In genomic region chr9:108439967-108440366, GRCh38 we compare ENCODE assay signal across 14 cellular contexts.
A peak's percentile ranks its signal among the peaks of the same experiment; 100 is the strongest.
DNase-seq lines count a peak whose midpoint lies in the region; ATAC-seq, FAIRE-seq and TF ChIP-seq lines count a peak whose summit lies in the region.
"Had no signal": no experiment of that assay in that cellular context is flagged by ENCODE, and none has a peak within 500 bp of the region (broad histone marks: within the 10 kb centered on the region; RNA-seq: fewer than 3 reads in every experiment).

No MANE protein-coding gene starts in this region.

- H3K4ac ChIP-seq in H9 (ENCODE audit: low read depth, low read length), result no peak overlapping the region

- H3K36me3 Mint-ChIP-seq in H9 (ENCODE audit: insufficient read depth in 1 of 3, low read depth in 3 of 3), result no peaks in the 10 kb centered on the region
- H3K36me3 Mint-ChIP-seq: activated CD8-positive, alpha-beta memory T cell treated with anti-CD3 and anti-CD28 coated beads, Interleukin-2, amount 10 ng/mL, durations not matched to agents 7 days and 5 days had no signal

- H3K9ac ChIP-seq in H9 (ENCODE audit: extremely low read depth, insufficient read length, low read length), result no peak overlapping the region

- no peak overlapping the region for H3K27ac Mint-ChIP-seq in H9
- H3K27ac Mint-ChIP-seq: activated CD8-positive, alpha-beta memory T cell treated with anti-CD3 and anti-CD28 coated beads, Interleukin-2, amount 10 ng/mL, durations not matched to agents 7 days and 5 days had no signal

- no peaks in the 10 kb centered on the region for H3K4me1 ChIP-seq in H9 (ENCODE audit: insufficient read depth, low read length)

- no peak overlapping the region for H4K5ac ChIP-seq in H9 (ENCODE audit: insufficient read length, low read depth, low read length)

- no CpG with 5 or more reads among the region's 3 CpGs for WGBS in H9 (ENCODE audit: extremely low coverage, insufficient read length, low lambda C conversion rate)

- no peaks in the 10 kb centered on the region for H3K23me2 ChIP-seq in H9 (ENCODE audit: insufficient read length, low read depth, low read length, poor library complexity, severe bottlenecking)

- no peak overlapping the region for H3K23ac ChIP-seq in H9 (ENCODE audit: insufficient read length, low read depth, low read length)

- no peaks in the 10 kb centered on the region for H3K9me3 ChIP-seq in H9 (ENCODE audit: control insufficient read depth, low read depth, low read length)

- H3K27me3 ChIP-seq in H9 (ENCODE audit: insufficient read depth, low read length), result no peaks in the 10 kb centered on the region

- H3K79me2 ChIP-seq in H9 (ENCODE audit: insufficient read depth, low read length), result no peaks in the 10 kb centered on the region

- H2AK5ac ChIP-seq in H9 (ENCODE audit: insufficient read length, low read length), result no peak overlapping the region

- H4K8ac ChIP-seq in H9 (replicated peaks; ENCODE audit: insufficient read length, low read depth, low read length), result no peak overlapping the region

- no peak overlapping the region for H3K18ac ChIP-seq in H9 (ENCODE audit: insufficient read length, low read depth, low read length)

- H3K14ac ChIP-seq in H9 (ENCODE audit: insufficient read depth, low read length), result no peak overlapping the region

- H3K4me1 Mint-ChIP-seq in H9, result no peaks in the 10 kb centered on the region
- H3K4me1 Mint-ChIP-seq: activated CD8-positive, alpha-beta memory T cell treated with anti-CD3 and anti-CD28 coated beads, Interleukin-2, amount 10 ng/mL, durations not matched to agents 7 days and 5 days had no signal

- no peak overlapping the region for H3K4me3 ChIP-seq in foreskin fibroblast (ENCODE audit: low read depth in 1 of 2, low read length in 2 of 2)

- H3K4me2 ChIP-seq in H9 (ENCODE audit: insufficient read depth, insufficient read length, low read length), result no peak overlapping the region

- no peak overlapping the region for H2BK5ac ChIP-seq in H9 (ENCODE audit: insufficient read length, low read length)

- no peak overlapping the region for H2BK20ac ChIP-seq in H9 (ENCODE audit: low read depth, low read length, poor library complexity, severe bottlenecking)

- H2BK12ac ChIP-seq in H9 (ENCODE audit: insufficient read length, low read depth, low read length), result no peak overlapping the region

- DNase-seq in H54 (ENCODE audit: insufficient read length, low spot score) (peak; percentile 40), amniotic epithelial cell (ENCODE audit: low read depth) (peak; percentile 86), foreskin fibroblast (peak; percentile 71 to 84), stromal cell of bone marrow (ENCODE audit: low read depth) (peak; percentile 72), ACHN (no peak), NCI-H1417 (lab: John Stamatoyannopoulos, UW) (no peak), H9 (no peak)
- DNase-seq: activated CD8-positive, alpha-beta memory T cell treated with anti-CD3 and anti-CD28 coated beads, Interleukin-2, amount 10 ng/mL, durations not matched to agents 7 days and 5 days; MV-4-11; posterior cingulate gyrus; stimulated activated CD4-positive, alpha-beta T cell treated with anti-CD3 and anti-CD28 coated beads, Interleukin-2, amount 100 ng/mL, for 48 hours; stimulated activated naive CD4-positive, alpha-beta T cell had no signal

- no peak for ATAC-seq in GM21737 (IDR thresholded peaks at IDR 0.05; ENCODE audit: unreplicated experiment)
- ATAC-seq: activated CD8-positive, alpha-beta memory T cell treated with anti-CD3 and anti-CD28 coated beads, Interleukin-2, amount 10 ng/mL, durations not matched to agents 7 days and 5 days; Panc1 had no signal

- H3K27me3 Mint-ChIP-seq in H9 (ENCODE audit: low read depth), result no peaks in the 10 kb centered on the region; the same call in 1 of the 2 replicates
- H3K27me3 Mint-ChIP-seq: activated CD8-positive, alpha-beta memory T cell treated with anti-CD3 and anti-CD28 coated beads, Interleukin-2, amount 10 ng/mL, durations not matched to agents 7 days and 5 days had no signal

- H2BK15ac ChIP-seq in H9 (ENCODE audit: low read depth, low read length), result no peak overlapping the region

- in situ Hi-C loops in ACHN (cut with HindIII; ENCODE audit: low pct_ligation_motif_present, low pct_unique_long_range_greater_than_20kb, low sequenced_read_pairs), result no loop called here

- no peak overlapping the region for H3K56ac ChIP-seq in H9 (ENCODE audit: insufficient read length, low read depth, low read length)

- H4K20me1 ChIP-seq in H9 (ENCODE audit: control insufficient read depth, insufficient read depth, insufficient read length), result no peaks in the 10 kb centered on the region

- no peak overlapping the region for H2AFZ ChIP-seq in H9 (ENCODE audit: low read length)

- no peaks in the 10 kb centered on the region for H3K79me1 ChIP-seq in H9 (ENCODE audit: insufficient read depth, low read depth, low read length, poor library complexity, severe bottlenecking)

- no peak for TF ChIP-seq POLR2A in H54 (IDR thresholded peaks at IDR 0.05; ENCODE audit: low read depth, low read length)

- no peak overlapping the region for H3K4me3 Mint-ChIP-seq in H9
- H3K4me3 Mint-ChIP-seq: activated CD8-positive, alpha-beta memory T cell treated with anti-CD3 and anti-CD28 coated beads, Interleukin-2, amount 10 ng/mL, durations not matched to agents 7 days and 5 days had no signal

- no peak overlapping the region for H3K27ac ChIP-seq in H9 (ENCODE audit: insufficient read length, low read depth, low read length)

- peak; percentile 97 for FAIRE-seq in H54 (lab: Jason Lieb, UNC)

- no peak for TF ChIP-seq CTCF in foreskin fibroblast (IDR thresholded peaks at IDR 0.05; ENCODE audit: low read depth, low read length)
- TF ChIP-seq CTCF in H9 (conservative IDR thresholded peaks at IDR 0.05), result no peak

- H2BK120ac ChIP-seq in H9 (ENCODE audit: low read depth, low read length, poor library complexity, severe bottlenecking), result no peak overlapping the region

- no peak overlapping the region for H4K91ac ChIP-seq in H9 (ENCODE audit: insufficient read length, low read depth, low read length)

- no peak overlapping the region for H3T11ph ChIP-seq in H9 (ENCODE audit: low read length)

- no peaks in the 10 kb centered on the region for H3K9me3 Mint-ChIP-seq in H9

Comparison
In these comparisons a context has a peak if more than half of its experiments do, and no peak if none do; other contexts are left out.
1. DNase-seq: peak in H54 (single experiment), amniotic epithelial cell (single experiment), foreskin fibroblast (2 of 2) and stromal cell of bone marrow (single experiment); none in ACHN (single experiment), NCI-H1417 (0 of 3) and H9 (single experiment).